ENCODE assay signal across 12 cellular contexts in genomic region chr7:2701832-2702593, GRCh38. TPM values are rescaled to one million over a fixed set of nuclear protein-coding genes. Genes with fewer than 3 reads are reported as not detected.
DNase-seq lines count a peak whose midpoint lies in the region; ATAC-seq and TF ChIP-seq lines count a peak whose summit lies in the region.
"Had no signal": no experiment of that assay in that cellular context is flagged by ENCODE, and none has a peak within 500 bp of the region (broad histone marks: within the 10 kb centered on the region; RNA-seq: fewer than 3 reads in every experiment).

No MANE protein-coding gene starts in this region.

- peak overlapping the region; percentile 80 for H3K18ac ChIP-seq in neuronal stem cell (ENCODE audit: low read length)

- peaks cover 9% of the 10 kb centered on the region for H3K36me3 Mint-ChIP-seq in HFFc6 (ENCODE audit: low read depth)
- H3K36me3 Mint-ChIP-seq: CD14-positive monocyte had no signal

- H3K27ac ChIP-seq in neuronal stem cell (replicated peaks; ENCODE audit: low read length), result no peak overlapping the region

- H3K4me3 ChIP-seq in fibroblast of pulmonary artery (replicated peaks; ENCODE audit: low read depth, low read length) (no peak overlapping the region), neuronal stem cell (ENCODE audit: low read length in 2 of 2) (no peak overlapping the region)

- WGBS in neuronal stem cell (ENCODE audit: extremely low coverage in 2 of 2, insufficient read length in 2 of 2, insufficient replicate concordance in 1 of 2), 2 donors, result no CpG with 5 or more reads among the region's 12 CpGs

- peaks cover 4 to 5% of the 10 kb centered on the region in 2 donors for H3K4me1 ChIP-seq in neuronal stem cell (ENCODE audit: control insufficient read depth in 2 of 2, insufficient read depth in 1 of 2, low read depth in 1 of 2, low read length in 2 of 2)

- DNase-seq in AG20443 (ENCODE audit: low spot score) (peak; percentile 95), NCI-H460 (ENCODE audit: extremely low read depth, low read depth) (peak; percentile 16), fibroblast of pulmonary artery (ENCODE audit: low read depth) (peak; percentile 55), neuronal stem cell (ENCODE audit: low spot score) (no peak), HK-2 (ENCODE audit: unreplicated experiment) (no peak), HFFc6 (no peak), NCI-H2171 treated with DMSO at 0.1 percent for 48 hours (lab: John Stamatoyannopoulos, UW) (no peak)
- DNase-seq: activated CD4-positive, alpha-beta T cell treated with anti-CD3 and anti-CD28 coated beads, Interleukin-2, amount 50 U/mL, for 4 hours; NCI-H1436 treated with DMSO at 0.1 percent for 48 hours had no signal

- H2BK12ac ChIP-seq in neuronal stem cell (ENCODE audit: low read length), result peak overlapping the region; percentile 66

- H3K23ac ChIP-seq in neuronal stem cell (ENCODE audit: low read depth, low read length, poor library complexity), result no peak overlapping the region

- H2BK120ac ChIP-seq in neuronal stem cell (ENCODE audit: low read depth, low read length), result no peak overlapping the region

- peak overlapping the region; percentile 41 for H3K4ac ChIP-seq in neuronal stem cell (ENCODE audit: low read length)

- no peaks in the 10 kb centered on the region for H3K4me1 Mint-ChIP-seq in HFFc6 (ENCODE audit: low read depth)

- no peaks in the 10 kb centered on the region for H3K36me3 ChIP-seq in neuronal stem cell (replicated peaks in 1 of 2; ENCODE audit: control insufficient read depth in 2 of 2, insufficient read depth in 2 of 2, low read length in 2 of 2)

- no peak overlapping the region for H4K8ac ChIP-seq in neuronal stem cell (ENCODE audit: low read depth, low read length)

- H4K91ac ChIP-seq in neuronal stem cell (ENCODE audit: low read depth, low read length, poor library complexity), result peak overlapping the region; percentile 59

- H3K27ac Mint-ChIP-seq in HFFc6, result no peak overlapping the region
- H3K27ac Mint-ChIP-seq: nephron had no signal

- peak overlapping the region; percentile 75 for H2AK5ac ChIP-seq in neuronal stem cell (ENCODE audit: low read depth, low read length)

- no peak overlapping the region for H3K4me2 ChIP-seq in neuronal stem cell (ENCODE audit: insufficient read depth, low read length, poor library complexity, severe bottlenecking)

- H3K79me1 ChIP-seq in neuronal stem cell (ENCODE audit: low read depth, low read length), result peaks cover 2% of the 10 kb centered on the region

- H3K27me3 Mint-ChIP-seq in HFFc6 (ENCODE audit: insufficient read depth), result peaks cover 1% of the 10 kb centered on the region; the same call in 1 of the 2 replicates

- no peaks in the 10 kb centered on the region for H3K9me3 ChIP-seq in neuronal stem cell (replicated peaks in 1 of 2; ENCODE audit: control insufficient read depth in 2 of 2, insufficient read depth in 1 of 2, low read depth in 1 of 2, low read length in 2 of 2)

- H3K4me3 Mint-ChIP-seq in HFFc6, result no peak overlapping the region
- H3K4me3 Mint-ChIP-seq: CD14-positive monocyte, nephron had no signal

- no peak overlapping the region for H2BK15ac ChIP-seq in neuronal stem cell (ENCODE audit: low read length)

- peaks cover 0 to 15% (median 0%) of the 10 kb centered on the region in 3 experiments for H3K27me3 ChIP-seq in neuronal stem cell (ENCODE audit: control insufficient read depth in 3 of 3, insufficient read depth in 3 of 3, low read depth in 1 of 3, low read length in 3 of 3)

- H2AFZ ChIP-seq in neuronal stem cell (ENCODE audit: low read length), result no peak overlapping the region

- no peaks in the 10 kb centered on the region for H3K9me3 Mint-ChIP-seq in HFFc6
- H3K9me3 Mint-ChIP-seq: nephron had no signal

- no peak for ATAC-seq in HG03469 (IDR thresholded peaks at IDR 0.05; ENCODE audit: unreplicated experiment)

- H3K9ac ChIP-seq in neuronal stem cell (ENCODE audit: low read depth, low read length, poor library complexity), result peak overlapping the region; percentile 61

- peak overlapping the region; percentile 82 for H3K14ac ChIP-seq in neuronal stem cell (ENCODE audit: low read length)

- TF ChIP-seq CTCF in fibroblast of pulmonary artery (IDR thresholded peaks at IDR 0.05; ENCODE audit: low read length, missing control alignments), result no peak
- no peak for TF ChIP-seq CTCF in HFFc6 (IDR thresholded peaks at IDR 0.05)

- no peak overlapping the region for H2BK5ac ChIP-seq in neuronal stem cell (ENCODE audit: low read length)

RNA-seq across cellular contexts. Expression of gene AMZ1, which starts 14.0 kb away (rescaled TPM):
- 0.12 TPM in 1 of 2 replicates, not detected in the other for total RNA-seq in NCI-H460 (2014; rRNA removed; shearing (Covaris generic))
- 4.1 TPM in 1 of 2 replicates, not detected in the other for polyA plus RNA-seq in NCI-H460 (2014; cell fraction: nucleus; rRNA removed)
- polyA plus RNA-seq in neuronal stem cell (2013, experiment 1 of 2), result 0.04 TPM
- 0.01 TPM for polyA plus RNA-seq in neuronal stem cell (2013, experiment 2 of 2)
- total RNA-seq in HFFc6 (2021; fragmentation: NEBNext Ultra II Directional; extraction: Animal tissue kit (Norgen Biotek cat#: 25700)), result 10 to 100 TPM in 2 of 6 experiments, 1 to 10 TPM in 4; 6.2 to 11.3 (median 7.8) TPM

Comparison
In these comparisons a context has a peak if more than half of its experiments do, and no peak if none do; other contexts are left out.
1. DNase-seq: peak in AG20443 (single experiment), NCI-H460 (single experiment) and fibroblast of pulmonary artery (single experiment); none in neuronal stem cell (single experiment), HK-2 (single experiment), HFFc6 (single experiment) and NCI-H2171 treated with DMSO at 0.1 percent for 48 hours (single experiment).